In the genomic region with DNA sequence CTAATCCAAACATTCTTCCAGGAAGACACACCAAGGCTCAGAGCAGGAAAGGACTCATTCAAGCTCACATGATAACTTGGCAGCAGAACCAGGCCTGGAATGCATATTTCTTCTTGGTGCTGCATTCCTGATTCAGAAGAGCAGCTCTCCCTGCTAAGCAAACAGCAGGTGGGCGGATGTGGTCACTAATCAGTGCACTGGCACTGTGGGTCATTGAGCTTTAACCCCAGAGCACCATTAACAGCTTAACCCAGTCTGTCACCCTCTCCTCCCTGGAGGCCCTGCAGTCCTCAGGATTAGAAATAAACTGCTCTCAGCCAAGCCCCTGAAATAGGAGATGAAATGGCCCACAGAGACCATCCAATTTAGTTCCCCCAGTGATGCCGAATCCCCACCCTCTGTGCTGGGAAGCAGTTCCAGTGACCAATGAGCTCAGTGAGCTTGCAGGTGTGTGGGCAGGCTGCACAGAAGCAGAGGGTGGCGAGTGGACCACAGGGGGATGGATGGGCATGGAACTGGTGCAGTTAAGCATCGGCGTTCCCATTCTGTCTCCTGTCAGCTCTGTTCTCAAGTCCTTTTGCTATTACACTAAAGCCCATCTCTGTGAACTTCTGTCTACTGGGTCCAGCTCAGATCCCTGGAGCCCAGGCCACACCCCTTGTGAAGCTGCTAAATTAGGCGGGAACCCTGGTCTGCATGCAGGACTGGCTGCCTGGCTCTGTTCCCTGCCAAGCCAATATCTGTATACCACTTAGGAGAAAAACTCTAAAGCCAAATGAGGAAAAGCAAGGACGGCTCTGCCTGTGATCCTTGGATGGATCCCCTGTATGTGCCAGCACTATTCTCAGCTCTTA, we compare ENCODE assay signal across 9 cellular contexts. TPM values are rescaled to one million over a fixed set of nuclear protein-coding genes. Genes with fewer than 3 reads are reported as not detected.
DNase-seq lines count a peak whose midpoint lies in the region; ATAC-seq, FAIRE-seq and TF ChIP-seq lines count a peak whose summit lies in the region.
"Had no signal": no experiment of that assay in that cellular context is flagged by ENCODE, and none has a peak within 500 bp of the region (broad histone marks: within the 10 kb centered on the region; RNA-seq: fewer than 3 reads in every experiment).

No MANE protein-coding gene starts in this region.

- H3K4me2 ChIP-seq in mesendoderm (ENCODE audit: low read length) = no peak overlapping the region

- H2AK5ac ChIP-seq in mesendoderm (ENCODE audit: low read length) = no peak overlapping the region

- no peaks in the 10 kb centered on the region for H3K79me2 ChIP-seq in mesendoderm (ENCODE audit: control insufficient read depth, insufficient read depth, low read length)

- no peak overlapping the region for H3K23ac ChIP-seq in mesendoderm (ENCODE audit: low read length)

- CTCF ChIA-PET in CD8-positive, alpha-beta T cell (lab: Charles Lee) = interaction anchor here (0.5 to 1.8 kb wide), 6 partner anchors 12 to 422 kb away, joined by 3 to 10 read pairs (median 3); no protein-coding TSS in a partner anchor

- no peaks in the 10 kb centered on the region for H3K9me3 Mint-ChIP-seq in CD8-positive, alpha-beta T cell
- H3K9me3 Mint-ChIP-seq in stimulated activated effector memory CD8-positive, alpha-beta T cell treated with anti-CD3 and anti-CD28 coated beads, Interleukin-12 subunit alpha, Interleukin-12 subunit beta, amount 100 ng/mL, for 72 hours = no peaks in the 10 kb centered on the region

- peak; percentile 67 for DNase-seq in D341Med (ENCODE audit: low spot score)
- peak; percentile 62 for DNase-seq in NCI-H2029 treated with DMSO at 0.1 percent for 48 hours (lab: John Stamatoyannopoulos, UW)
- DNase-seq in ecto neural progenitor cell (ENCODE audit: low spot score) = peak; percentile 71
- DNase-seq in mesendoderm = peak; percentile 97
- DNase-seq in HTR-8/SVneo (ENCODE audit: insufficient read length, low spot score) = no peak
- DNase-seq in CD8-positive, alpha-beta T cell = no peak
- no peak for DNase-seq in stimulated activated effector memory CD8-positive, alpha-beta T cell treated with anti-CD3 and anti-CD28 coated beads, Interleukin-12 subunit alpha, Interleukin-12 subunit beta, amount 100 ng/mL, for 72 hours (ENCODE audit: low spot score in 2 of 2)
- DNase-seq: KG1 had no signal

- no peaks in the 10 kb centered on the region for H3K27me3 Mint-ChIP-seq in CD8-positive, alpha-beta T cell (ENCODE audit: low read depth)

- no peak overlapping the region for H3K4me3 ChIP-seq in mesendoderm (ENCODE audit: low read length)
- no peak overlapping the region for H3K4me3 ChIP-seq in CD8-positive, alpha-beta T cell (ENCODE audit: low read depth, low read length)

- no CpG with 5 or more reads among the region's 7 CpGs for WGBS in mesendoderm (ENCODE audit: extremely low coverage, insufficient coverage, low lambda C conversion rate)

- no peak for ATAC-seq in GM21515 (IDR thresholded peaks at IDR 0.05; ENCODE audit: unreplicated experiment)
- ATAC-seq in CD8-positive, alpha-beta T cell = no peak
- ATAC-seq in stimulated activated effector memory CD8-positive, alpha-beta T cell treated with anti-CD3 and anti-CD28 coated beads, Interleukin-12 subunit alpha, Interleukin-12 subunit beta, amount 100 ng/mL, for 72 hours = no peak

- H3K9ac ChIP-seq in mesendoderm (ENCODE audit: low read length) = no peak overlapping the region

- no peak overlapping the region for H3K4me3 Mint-ChIP-seq in CD8-positive, alpha-beta T cell
- no peak overlapping the region for H3K4me3 Mint-ChIP-seq in stimulated activated effector memory CD8-positive, alpha-beta T cell treated with anti-CD3 and anti-CD28 coated beads, Interleukin-12 subunit alpha, Interleukin-12 subunit beta, amount 100 ng/mL, for 72 hours

- no peak for FAIRE-seq in HTR-8/SVneo (lab: Jason Lieb, UNC)

- no peaks in the 10 kb centered on the region for H3K79me1 ChIP-seq in mesendoderm (ENCODE audit: low read length)

- TF ChIP-seq CTCF in CD8-positive, alpha-beta T cell (IDR thresholded peaks at IDR 0.05) = no peak

- H3K18ac ChIP-seq in mesendoderm (ENCODE audit: low read length) = peak overlapping the region; percentile 71

- H3K27ac Mint-ChIP-seq in CD8-positive, alpha-beta T cell = no peak overlapping the region
- no peak overlapping the region for H3K27ac Mint-ChIP-seq in stimulated activated effector memory CD8-positive, alpha-beta T cell treated with anti-CD3 and anti-CD28 coated beads, Interleukin-12 subunit alpha, Interleukin-12 subunit beta, amount 100 ng/mL, for 72 hours

- POLR2A ChIA-PET in CD8-positive, alpha-beta T cell (lab: Charles Lee) = no interaction called here

- H2BK5ac ChIP-seq in mesendoderm (ENCODE audit: low read length) = no peak overlapping the region

- H3K36me3 ChIP-seq in mesendoderm (ENCODE audit: control insufficient read depth, insufficient read depth, low read length) = no peaks in the 10 kb centered on the region
- no peaks in the 10 kb centered on the region for H3K36me3 ChIP-seq in CD8-positive, alpha-beta T cell (ENCODE audit: insufficient read depth, low read length)

- no peak overlapping the region for H2BK120ac ChIP-seq in mesendoderm (ENCODE audit: low read depth, low read length)

- H3K9me3 ChIP-seq in CD8-positive, alpha-beta T cell (ENCODE audit: low read length) = no peaks in the 10 kb centered on the region

- H2BK15ac ChIP-seq in mesendoderm (replicated peaks; ENCODE audit: low read depth) = no peak overlapping the region

- H3K4me1 Mint-ChIP-seq in CD8-positive, alpha-beta T cell (ENCODE audit: low read depth) = peaks cover 3% of the 10 kb centered on the region
- peaks cover 4% of the 10 kb centered on the region for H3K4me1 Mint-ChIP-seq in stimulated activated effector memory CD8-positive, alpha-beta T cell treated with anti-CD3 and anti-CD28 coated beads, Interleukin-12 subunit alpha, Interleukin-12 subunit beta, amount 100 ng/mL, for 72 hours

- no peaks in the 10 kb centered on the region for H3K36me3 Mint-ChIP-seq in CD8-positive, alpha-beta T cell
- no peaks in the 10 kb centered on the region for H3K36me3 Mint-ChIP-seq in stimulated activated effector memory CD8-positive, alpha-beta T cell treated with anti-CD3 and anti-CD28 coated beads, Interleukin-12 subunit alpha, Interleukin-12 subunit beta, amount 100 ng/mL, for 72 hours

- no peaks in the 10 kb centered on the region for H3K27me3 ChIP-seq in mesendoderm (ENCODE audit: insufficient read depth, low read length, poor library complexity)
- peaks cover 3% of the 10 kb centered on the region for H3K27me3 ChIP-seq in CD8-positive, alpha-beta T cell (ENCODE audit: insufficient read depth, low read length)

- peak overlapping the region; percentile 32 for H3K27ac ChIP-seq in mesendoderm (ENCODE audit: low read depth, low read length)
- no peak overlapping the region for H3K27ac ChIP-seq in CD8-positive, alpha-beta T cell (ENCODE audit: low read depth, low read length)

- peaks cover 10% of the 10 kb centered on the region for H3K4me1 ChIP-seq in mesendoderm (ENCODE audit: control insufficient read depth, low read depth, low read length)
- no peaks in the 10 kb centered on the region for H3K4me1 ChIP-seq in CD8-positive, alpha-beta T cell (ENCODE audit: insufficient read depth, low read length)

- no peak overlapping the region for H4K8ac ChIP-seq in mesendoderm (ENCODE audit: low read depth, low read length)

- no peak overlapping the region for H3K4ac ChIP-seq in mesendoderm (ENCODE audit: low read depth, low read length)

- no peak overlapping the region for H4K5ac ChIP-seq in mesendoderm (ENCODE audit: low read length)

- H3K56ac ChIP-seq in mesendoderm (ENCODE audit: low read length) = no peak overlapping the region

- intact Hi-C loops in CD8-positive, alpha-beta T cell (cut with DNase I, micrococcal nuclease) = no loop called here

RNA-seq across cellular contexts. Expression of a gene that starts 16.6 kb away (rescaled TPM):
- 1.4 TPM for polyA plus RNA-seq in mesendoderm (2013, experiment 1 of 2)
- polyA plus RNA-seq in mesendoderm (2013, experiment 2 of 2) = 1.4 TPM
- total RNA-seq in CD8-positive, alpha-beta T cell = 1 to 10 TPM; 3.0 to 3.1 TPM

Comparison
In these comparisons a context has a peak if more than half of its experiments do, and no peak if none do; other contexts are left out.
1. DNase-seq: peak in D341Med (single experiment), NCI-H2029 treated with DMSO at 0.1 percent for 48 hours (single experiment), ecto neural progenitor cell (single experiment) and mesendoderm (single experiment); none in HTR-8/SVneo (single experiment), CD8-positive, alpha-beta T cell (0 of 7) and stimulated activated effector memory CD8-positive, alpha-beta T cell treated with anti-CD3 and anti-CD28 coated beads, Interleukin-12 subunit alpha, Interleukin-12 subunit beta, amount 100 ng/mL, for 72 hours (0 of 2).